ENCODE assay signal across 13 cellular contexts in genomic region chr11:123454796-123455195, GRCh38. TPM values are rescaled to one million over a fixed set of nuclear protein-coding genes. Genes with fewer than 3 reads are reported as not detected.
DNase-seq lines count a peak whose midpoint lies in the region; ATAC-seq and TF ChIP-seq lines count a peak whose summit lies in the region.
"Had no signal": no experiment of that assay in that cellular context is flagged by ENCODE, and none has a peak within 500 bp of the region (broad histone marks: within the 10 kb centered on the region; RNA-seq: fewer than 3 reads in every experiment).

No MANE protein-coding gene starts in this region.

- H2BK120ac ChIP-seq in trophoblast cell (ENCODE audit: insufficient read depth, low read length, poor library complexity): no peak overlapping the region

- H3K36me3 ChIP-seq in trophoblast cell (ENCODE audit: control insufficient read depth in 1 of 2, insufficient read depth in 2 of 2, low read length in 2 of 2): no peaks in the 10 kb centered on the region
- H3K36me3 ChIP-seq: left lung had no signal

- H3K27ac ChIP-seq in layer of hippocampus (ENCODE audit: low read depth, low read length) (peak overlapping the region; percentile 2), trophoblast cell (ENCODE audit: low read depth, low read length) (no peak overlapping the region)

- peaks cover 78% of the 10 kb centered on the region for H3K4me1 Mint-ChIP-seq in activated T-cell treated with anti-CD3 and anti-CD28 coated beads, Interleukin-2, amount 50 U/mL, for 24 hours (ENCODE audit: low read depth)
- H3K4me1 Mint-ChIP-seq in HFFc6 (ENCODE audit: low read depth): peaks cover 92% of the 10 kb centered on the region

- no peak overlapping the region for H3K4ac ChIP-seq in trophoblast cell (ENCODE audit: low read depth, low read length)

- H2BK5ac ChIP-seq in trophoblast cell (ENCODE audit: low read depth, low read length, poor library complexity): no peak overlapping the region

- no peaks in the 10 kb centered on the region for H3K9me3 Mint-ChIP-seq in activated T-cell treated with anti-CD3 and anti-CD28 coated beads, Interleukin-2, amount 50 U/mL, for 24 hours
- H3K9me3 Mint-ChIP-seq in HFFc6: no peaks in the 10 kb centered on the region
- H3K9me3 Mint-ChIP-seq in activated naive CD4-positive, alpha-beta T cell treated with anti-CD3 and anti-CD28 coated beads, Interleukin-2, amount 50 U/mL, for 72 hours: no peaks in the 10 kb centered on the region

- peaks cover 3% of the 10 kb centered on the region for H3K9me3 ChIP-seq in trophoblast cell (ENCODE audit: insufficient read depth, low read depth, low read length)
- H3K9me3 ChIP-seq: left lung had no signal

- H3K4me3 ChIP-seq in trophoblast cell (ENCODE audit: low read depth, low read length): no peak overlapping the region
- H3K4me3 ChIP-seq: left lung had no signal

- H3K27me3 Mint-ChIP-seq in activated T-cell treated with anti-CD3 and anti-CD28 coated beads, Interleukin-2, amount 50 U/mL, for 24 hours: no peaks in the 10 kb centered on the region
- no peaks in the 10 kb centered on the region for H3K27me3 Mint-ChIP-seq in HFFc6 (ENCODE audit: insufficient read depth)

- peaks cover 12 to 15% of the 10 kb centered on the region in 2 experiments for H3K4me1 ChIP-seq in trophoblast cell (ENCODE audit: control insufficient read depth in 1 of 2, insufficient read depth in 2 of 2, low read length in 2 of 2)

- no peak overlapping the region for H3K14ac ChIP-seq in trophoblast cell (ENCODE audit: low read length)

- ATAC-seq in activated naive CD4-positive, alpha-beta T cell treated with anti-CD3 and anti-CD28 coated beads, Interleukin-2, amount 50 U/mL, for 72 hours: no peak
- ATAC-seq in GM21786 (IDR thresholded peaks at IDR 0.05; ENCODE audit: unreplicated experiment): no peak
- ATAC-seq in GM18511 (IDR thresholded peaks at IDR 0.05; ENCODE audit: unreplicated experiment): no peak

- H3K4me2 ChIP-seq in trophoblast cell (ENCODE audit: low read length): no peak overlapping the region

- H3K4me3 Mint-ChIP-seq in activated T-cell treated with anti-CD3 and anti-CD28 coated beads, Interleukin-2, amount 50 U/mL, for 24 hours: peak overlapping the region; percentile 68
- H3K4me3 Mint-ChIP-seq in HFFc6: peak overlapping the region; percentile 50

- no peaks in the 10 kb centered on the region for H3K79me2 ChIP-seq in trophoblast cell (ENCODE audit: control insufficient read depth, insufficient read depth, low read length, poor library complexity)

- no peak overlapping the region for H4K8ac ChIP-seq in trophoblast cell (ENCODE audit: low read depth, low read length)

- H2AFZ ChIP-seq in trophoblast cell (ENCODE audit: insufficient read depth, low read length, poor library complexity): no peak overlapping the region

- no peak for DNase-seq in activated T-cell treated with anti-CD3 and anti-CD28 coated beads, Interleukin-2, amount 50 U/mL, for 24 hours
- DNase-seq in activated T-cell treated with anti-CD3 and anti-CD28 coated beads for 4 hours (no peak), HFFc6 (no peak), trophoblast cell (no peak)
- DNase-seq in activated naive CD4-positive, alpha-beta T cell treated with anti-CD3 and anti-CD28 coated beads, Interleukin-2, amount 50 U/mL, for 72 hours (ENCODE audit: low spot score in 2 of 2): no peak
- DNase-seq: aorta, Calu3, NCI-H1694, posterior cingulate gyrus had no signal

- peaks cover 35% of the 10 kb centered on the region for H3K36me3 Mint-ChIP-seq in activated T-cell treated with anti-CD3 and anti-CD28 coated beads, Interleukin-2, amount 50 U/mL, for 24 hours (ENCODE audit: low read depth)
- peaks cover 26% of the 10 kb centered on the region for H3K36me3 Mint-ChIP-seq in HFFc6 (ENCODE audit: low read depth)
- H3K36me3 Mint-ChIP-seq in activated naive CD4-positive, alpha-beta T cell treated with anti-CD3 and anti-CD28 coated beads, Interleukin-2, amount 50 U/mL, for 72 hours: peaks cover 7 to 36% of the 10 kb centered on the region in 2 donors

- TF ChIP-seq CTCF in HFFc6 (IDR thresholded peaks at IDR 0.05): no peak

- no peak overlapping the region for H3K18ac ChIP-seq in trophoblast cell (ENCODE audit: low read length)

- H4K12ac ChIP-seq in trophoblast cell (ENCODE audit: low read depth, low read length): no peak overlapping the region

- H3K23ac ChIP-seq in trophoblast cell (ENCODE audit: low read length): no peak overlapping the region

- H3K27ac Mint-ChIP-seq in activated T-cell treated with anti-CD3 and anti-CD28 coated beads, Interleukin-2, amount 50 U/mL, for 24 hours: peak overlapping the region; percentile 91
- H3K27ac Mint-ChIP-seq in HFFc6: peak overlapping the region; percentile 92
- H3K27ac Mint-ChIP-seq in activated naive CD4-positive, alpha-beta T cell treated with anti-CD3 and anti-CD28 coated beads, Interleukin-2, amount 50 U/mL, for 72 hours: peak overlapping the region; percentile 93 to 97

- peaks cover 6% of the 10 kb centered on the region for H3K79me1 ChIP-seq in trophoblast cell (ENCODE audit: low read length)

- no peak overlapping the region for H3K9ac ChIP-seq in trophoblast cell (ENCODE audit: low read length)

- H2BK12ac ChIP-seq in trophoblast cell (ENCODE audit: low read length): no peak overlapping the region

- no peaks in the 10 kb centered on the region for H3K27me3 ChIP-seq in layer of hippocampus (ENCODE audit: control insufficient read depth, insufficient read depth, low read length)
- no peaks in the 10 kb centered on the region for H3K27me3 ChIP-seq in trophoblast cell (ENCODE audit: insufficient read depth, low read length)
- H3K27me3 ChIP-seq: left lung had no signal

- H2AK5ac ChIP-seq in trophoblast cell (ENCODE audit: low read length): no peak overlapping the region

- H4K91ac ChIP-seq in trophoblast cell (ENCODE audit: low read depth, low read length): no peak overlapping the region

RNA-seq across cellular contexts. Expression of gene GRAMD1B, which starts 24.7 kb away (rescaled TPM):
- 10 to 100 TPM; 46.1 to 54.5 (median 51.3) TPM for total RNA-seq in HFFc6 (2021; fragmentation: NEBNext Ultra II Directional; extraction: Animal tissue kit (Norgen Biotek cat#: 25700))
- 10 to 100 TPM; 36.7 to 66.2 TPM for total RNA-seq in activated naive CD4-positive, alpha-beta T cell treated with anti-CD3 and anti-CD28 coated beads, Interleukin-2, amount 50 U/mL, for 72 hours
- 8.6 and 10.2 TPM in 2 replicates for polyA plus RNA-seq in trophoblast cell (2013)
